In the genomic region with DNA sequence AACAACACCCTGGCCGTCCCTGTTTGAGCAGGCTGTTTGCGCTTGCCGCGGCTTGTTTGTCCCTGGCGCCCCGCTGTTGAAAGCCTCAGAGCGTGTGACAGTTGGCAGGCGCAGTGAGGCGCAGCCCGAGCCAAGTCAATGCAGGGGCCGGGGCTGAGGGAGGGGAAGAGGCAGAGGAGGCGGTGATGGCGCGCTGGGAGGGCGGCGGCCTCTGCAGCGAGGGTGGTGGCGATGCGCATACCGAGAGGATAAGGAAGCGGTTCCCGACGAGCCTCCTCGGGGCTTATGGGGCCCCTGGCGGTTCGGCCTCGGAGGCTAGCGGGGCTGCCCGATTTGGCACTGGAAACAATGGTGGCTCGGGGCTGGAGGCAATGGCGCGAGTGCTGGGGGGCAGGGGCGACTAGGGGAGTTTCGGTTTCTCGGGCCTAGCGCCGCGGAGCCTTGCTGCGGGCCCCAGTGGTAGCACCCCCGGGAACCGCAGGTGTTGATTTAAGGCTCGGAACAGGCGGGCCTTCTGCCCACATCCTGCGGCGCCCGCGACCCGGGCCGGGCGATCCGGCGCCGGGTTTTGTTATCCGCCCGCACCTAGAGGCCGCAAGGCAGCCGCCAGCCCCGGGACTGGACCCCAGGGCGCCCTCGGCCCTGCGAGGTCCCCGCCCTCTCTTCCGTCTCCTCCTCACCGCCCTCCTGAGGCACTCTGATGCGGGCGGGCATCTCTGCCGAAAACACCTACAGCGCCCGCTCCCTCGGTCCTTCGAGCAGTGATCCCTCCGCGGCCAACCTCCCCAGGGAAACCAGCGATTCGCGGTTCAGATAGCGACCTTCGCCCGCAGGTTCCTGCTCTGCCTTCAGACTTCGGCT, we compare ENCODE assay signal across 8 cellular contexts. TPM values are rescaled to one million over a fixed set of nuclear protein-coding genes. Genes with fewer than 3 reads are reported as not detected.
DNase-seq lines count a peak whose midpoint lies in the region; ATAC-seq and TF ChIP-seq lines count a peak whose summit lies in the region.

No MANE protein-coding gene starts in this region.

- TF ChIP-seq CTCF in AG10803 (conservative IDR thresholded peaks at IDR 0.05; ENCODE audit: low read length) (no peak), kidney epithelial cell (IDR thresholded peaks at IDR 0.05; ENCODE audit: insufficient read depth, low read length, poor library complexity, severe bottlenecking) (no peak)

- H3K4me3 ChIP-seq in AG10803 (ENCODE audit: low read length) (peak overlapping the region; percentile 87), kidney epithelial cell (ENCODE audit: low read depth, low read length) (peak overlapping the region; percentile 86)

- ATAC-seq in GM19043 (IDR thresholded peaks at IDR 0.05; ENCODE audit: low read depth, unreplicated experiment) (peak; percentile 55), HG03378 (IDR thresholded peaks at IDR 0.05; ENCODE audit: unreplicated experiment) (peak; percentile 59)

- no peaks in the 10 kb centered on the region for H3K36me3 ChIP-seq in kidney epithelial cell (ENCODE audit: control insufficient read depth, insufficient read depth, low read length)

- H3K27me3 ChIP-seq in kidney epithelial cell (ENCODE audit: control insufficient read depth, insufficient read depth, low read length): no peaks in the 10 kb centered on the region

- DNase-seq in AG10803 (ENCODE audit: low read depth) (peak; percentile 97), NCI-H446 treated with DMSO at 0.1 percent for 48 hours (lab: John Stamatoyannopoulos, UW) (peak; percentile 94), cerebellum (ENCODE audit: low spot score) (peak; percentile 91), kidney epithelial cell (ENCODE audit: low read depth) (peak; percentile 70)
- DNase-seq in activated CD4-positive, alpha-beta T cell treated with anti-CD3 and anti-CD28 coated beads for 1 hour: peak; percentile 91
- DNase-seq in stimulated activated CD4-positive, alpha-beta T cell treated with anti-CD3 and anti-CD28 coated beads, Interleukin-15, amount 100 ng/mL, for 24 hours: peak; percentile 94

RNA-seq across cellular contexts. Expression of a gene that starts 1.0 kb away (rescaled TPM):
- total RNA-seq in cerebellum (47.7 TPM), kidney epithelial cell (24.6 and 25.5 TPM in 2 replicates)

RNA-seq across cellular contexts. Expression of a gene that starts 58.6 kb away (rescaled TPM):
- 3.8 TPM for total RNA-seq in cerebellum
- total RNA-seq in kidney epithelial cell: 19.1 and 19.2 TPM in 2 replicates

Comparison
In these comparisons a context has a peak if more than half of its experiments do, and no peak if none do; other contexts are left out.
1. Peak in every context shown above with its lines: DNase-seq, ATAC-seq and H3K4me3 ChIP-seq.